In the genomic region with DNA sequence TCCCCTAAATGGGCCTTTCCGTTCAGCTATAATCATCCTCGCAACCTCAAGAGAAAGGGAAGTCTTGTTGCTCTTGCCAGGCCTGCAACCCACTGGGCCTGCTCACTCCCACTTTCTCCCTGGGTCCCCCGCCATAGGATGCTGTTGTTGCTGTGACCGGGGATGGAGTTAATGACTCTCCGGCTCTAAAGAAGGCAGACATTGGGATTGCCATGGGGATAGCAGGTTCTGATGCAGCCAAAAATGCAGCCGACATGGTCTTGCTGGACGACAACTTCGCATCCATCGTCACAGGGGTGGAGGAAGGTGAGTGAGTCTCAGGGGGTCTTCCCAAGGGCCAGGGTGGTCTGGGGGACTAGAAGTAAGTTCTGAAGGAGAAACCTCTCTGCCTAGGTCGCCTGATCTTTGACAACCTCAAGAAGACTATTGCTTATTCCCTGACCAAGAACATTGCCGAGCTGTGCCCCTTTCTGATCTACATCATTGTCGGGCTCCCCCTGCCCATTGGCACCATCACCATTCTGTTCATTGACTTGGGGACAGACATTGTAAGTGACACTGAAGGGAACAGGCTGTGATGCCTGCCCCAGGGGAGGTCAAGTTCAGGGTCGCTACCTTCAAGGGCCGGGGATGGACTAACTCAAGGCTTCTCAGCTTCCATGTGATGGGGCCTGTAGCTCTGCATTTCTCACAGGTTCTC, we compare ENCODE assay signal across 29 cellular contexts. TPM values are rescaled to one million over a fixed set of nuclear protein-coding genes. Genes with fewer than 3 reads are reported as not detected.
"Had no signal": no experiment of that assay in that cellular context is flagged by ENCODE, and none has a peak within 500 bp of the region (broad histone marks: within the 10 kb centered on the region; RNA-seq: fewer than 3 reads in every experiment).

No MANE protein-coding gene starts in this region.

- H3K4me1 ChIP-seq: colonic mucosa, esophagus squamous epithelium, gastrocnemius medialis, left lung, lower lobe of right lung had no signal

- H3K27ac ChIP-seq: colonic mucosa, epithelial cell of prostate, esophagus squamous epithelium, gastrocnemius medialis, heart right ventricle, left lung, lower lobe of right lung had no signal

- DNase-seq: colonic mucosa; cortex of kidney; effector CD8-positive, alpha-beta T cell; effector memory CD8-positive, alpha-beta T cell; endodermal cell; erythroblast; esophagus squamous epithelium; foreskin fibroblast; foreskin melanocyte; gastrocnemius medialis; glutamatergic neuron; head of caudate nucleus; heart right ventricle; hippocampal formation; left cardiac atrium; left lung; left ventricle myocardium superior; lower lobe of right lung; mesenchymal stem cell; midbrain had no signal

- ATAC-seq: effector memory CD8-positive, alpha-beta T cell; esophagus mucosa; gastrocnemius medialis; heart right ventricle; left cardiac atrium; left lung; left ventricle myocardium superior; lower lobe of right lung had no signal

- H3K9me3 ChIP-seq: colonic mucosa, esophagus squamous epithelium, gastrocnemius medialis, heart right ventricle, left lung, lower lobe of right lung had no signal

- H3K36me3 ChIP-seq: colonic mucosa, esophagus squamous epithelium, gastrocnemius medialis, heart right ventricle, left lung, lower lobe of right lung had no signal

- H3K27me3 ChIP-seq: colonic mucosa, esophagus squamous epithelium, gastrocnemius medialis, left lung had no signal

- H3K4me3 ChIP-seq: colonic mucosa, esophagus squamous epithelium, gastrocnemius medialis, heart right ventricle, left lung, lower lobe of right lung had no signal

RNA-seq across cellular contexts. Expression of gene ATP12A, which starts 26.8 kb away (rescaled TPM):
- total RNA-seq: chondrocyte, dermis microvascular lymphatic vessel endothelial cell, gastrocnemius medialis, glomerular endothelial cell, heart right ventricle, left cardiac atrium, left ventricle myocardium superior, lung microvascular endothelial cell, mononuclear cell, mucosa of gallbladder had no signal
- polyA plus RNA-seq: heart right ventricle had no signal

RNA-seq across cellular contexts. Expression of gene RNF17, which starts 56.9 kb away (rescaled TPM):
- total RNA-seq: chondrocyte, colonic mucosa, dermis microvascular lymphatic vessel endothelial cell, endodermal cell, esophagus mucosa, left cardiac atrium, left lung, left ventricle myocardium superior, lower lobe of right lung, mononuclear cell, mucosa of gallbladder had no signal
- polyA plus RNA-seq: keratinocyte had no signal
